Comparison of ENCODE assay signal across 9 cellular contexts in the genomic region with DNA sequence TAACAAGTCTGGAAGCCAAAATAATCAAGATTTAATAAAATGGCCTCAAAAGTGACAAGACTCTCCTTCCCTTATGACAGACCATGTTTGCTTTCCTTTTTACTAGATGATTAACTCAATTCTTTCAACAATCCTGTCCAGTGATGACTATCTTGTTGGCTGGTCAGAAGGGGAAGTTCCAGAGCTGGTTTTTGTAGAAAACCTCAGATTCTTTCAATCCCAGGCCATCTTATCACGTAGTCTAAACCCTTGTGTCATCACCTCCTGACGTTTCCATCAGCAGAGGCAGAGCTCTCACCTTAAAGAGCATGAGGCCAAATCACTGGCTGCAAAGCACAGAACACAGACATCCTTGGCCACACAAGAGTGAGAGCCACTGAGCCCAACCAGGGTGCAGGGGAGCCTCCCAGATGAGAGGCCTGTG.
DNase-seq lines count a peak whose midpoint lies in the region; ATAC-seq, FAIRE-seq and TF ChIP-seq lines count a peak whose summit lies in the region.
"Had no signal": no experiment of that assay in that cellular context is flagged by ENCODE, and none has a peak within 500 bp of the region (broad histone marks: within the 10 kb centered on the region; RNA-seq: fewer than 3 reads in every experiment).

No MANE protein-coding gene starts in this region.

- FAIRE-seq in GM19239 (lab: Jason Lieb, UNC), result peak; percentile 79

- H3K4me3 Mint-ChIP-seq in activated T-helper 1 cell treated with anti-CD3 and anti-CD28 coated beads, Interleukin-12 subunit alpha, Interleukin-12 subunit beta, Interleukin-2, Interleukin-4 antibody, amounts not matched to agents 30 ng/mL and 10 ng/mL and 1 ng/mL, durations not matched to agents 14 hours and 24 hours and 36 hours, result no peak overlapping the region

- intact Hi-C loops in activated T-helper 1 cell treated with anti-CD3 and anti-CD28 coated beads, Interleukin-12 subunit alpha, Interleukin-12 subunit beta, Interleukin-2, Interleukin-4 antibody, amounts not matched to agents 30 ng/mL and 10 ng/mL and 1 ng/mL, durations not matched to agents 14 hours and 24 hours and 36 hours (cut with micrococcal nuclease), result no loop called here
- intact Hi-C loops in lower lobe of right lung (cut with DNase I), result no loop called here

- peaks cover 97% of the 10 kb centered on the region for H3K4me1 Mint-ChIP-seq in activated T-helper 1 cell treated with anti-CD3 and anti-CD28 coated beads, Interleukin-12 subunit alpha, Interleukin-12 subunit beta, Interleukin-2, Interleukin-4 antibody, amounts not matched to agents 30 ng/mL and 10 ng/mL and 1 ng/mL, durations not matched to agents 14 hours and 24 hours and 36 hours (ENCODE audit: low read depth)

- H3K27ac ChIP-seq in BLaER1, result no peak overlapping the region
- peak overlapping the region; percentile 39 for H3K27ac ChIP-seq in lower lobe of right lung

- no peaks in the 10 kb centered on the region for H3K27me3 Mint-ChIP-seq in activated T-helper 1 cell treated with anti-CD3 and anti-CD28 coated beads, Interleukin-12 subunit alpha, Interleukin-12 subunit beta, Interleukin-2, Interleukin-4 antibody, amounts not matched to agents 30 ng/mL and 10 ng/mL and 1 ng/mL, durations not matched to agents 14 hours and 24 hours and 36 hours (ENCODE audit: insufficient read depth)

- H3K9me3 ChIP-seq in BLaER1, result no peaks in the 10 kb centered on the region
- H3K9me3 ChIP-seq in lower lobe of right lung, result no peaks in the 10 kb centered on the region

- no peaks in the 10 kb centered on the region for H3K27me3 ChIP-seq in BLaER1
- no peaks in the 10 kb centered on the region for H3K27me3 ChIP-seq in lower lobe of right lung (ENCODE audit: low read depth)

- TF ChIP-seq CTCF in lower lobe of right lung (IDR thresholded peaks at IDR 0.05), result no peak

- H3K9me3 Mint-ChIP-seq in activated T-helper 1 cell treated with anti-CD3 and anti-CD28 coated beads, Interleukin-12 subunit alpha, Interleukin-12 subunit beta, Interleukin-2, Interleukin-4 antibody, amounts not matched to agents 30 ng/mL and 10 ng/mL and 1 ng/mL, durations not matched to agents 14 hours and 24 hours and 36 hours, result no peaks in the 10 kb centered on the region

- no peak overlapping the region for H3K9ac ChIP-seq in BLaER1

- H3K4me2 ChIP-seq in BLaER1, result peak overlapping the region; percentile 85

- H4K20me1 ChIP-seq in BLaER1, result peaks cover 100% of the 10 kb centered on the region

- no peak for TF ChIP-seq POLR2A in GM18505 (IDR thresholded peaks at IDR 0.05; ENCODE audit: borderline replicate concordance, extremely low read depth, insufficient read depth, insufficient read length)

- H3K4me1 ChIP-seq in BLaER1, result peaks cover 100% of the 10 kb centered on the region
- peaks cover 89% of the 10 kb centered on the region for H3K4me1 ChIP-seq in lower lobe of right lung

- H3K27ac Mint-ChIP-seq in activated T-helper 1 cell treated with anti-CD3 and anti-CD28 coated beads, Interleukin-12 subunit alpha, Interleukin-12 subunit beta, Interleukin-2, Interleukin-4 antibody, amounts not matched to agents 30 ng/mL and 10 ng/mL and 1 ng/mL, durations not matched to agents 14 hours and 24 hours and 36 hours, result peak overlapping the region; percentile 24

- peaks cover 10% of the 10 kb centered on the region for H3K36me3 Mint-ChIP-seq in activated T-helper 1 cell treated with anti-CD3 and anti-CD28 coated beads, Interleukin-12 subunit alpha, Interleukin-12 subunit beta, Interleukin-2, Interleukin-4 antibody, amounts not matched to agents 30 ng/mL and 10 ng/mL and 1 ng/mL, durations not matched to agents 14 hours and 24 hours and 36 hours (ENCODE audit: low read depth)

- no peak overlapping the region for H3K4me3 ChIP-seq in BLaER1
- H3K4me3 ChIP-seq in lower lobe of right lung, result no peak overlapping the region

- H3K36me3 ChIP-seq in BLaER1 (peaks cover 27% of the 10 kb centered on the region), lower lobe of right lung (no peaks in the 10 kb centered on the region)

- ATAC-seq in lower lobe of right lung (no peak), GM18867 (IDR thresholded peaks at IDR 0.05; ENCODE audit: unreplicated experiment) (no peak), GM18505 (IDR thresholded peaks at IDR 0.05; ENCODE audit: unreplicated experiment) (no peak)

- DNase-seq in GM19239 (ENCODE audit: insufficient read length, low spot score), result no peak
- no peak for DNase-seq in activated T-helper 1 cell treated with anti-CD3 and anti-CD28 coated beads, Interleukin-12 subunit alpha, Interleukin-12 subunit beta, Interleukin-2, Interleukin-4 antibody, amounts not matched to agents 30 ng/mL and 10 ng/mL and 1 ng/mL, durations not matched to agents 14 hours and 24 hours and 36 hours (ENCODE audit: low spot score)
- no peak for DNase-seq in lower lobe of right lung
- DNase-seq in NCI-H524 treated with DMSO at 0.1 percent for 48 hours (lab: John Stamatoyannopoulos, UW), result no peak
- DNase-seq in activated CD4-positive, CD25-positive, alpha-beta regulatory T cell (lab: John Stamatoyannopoulos, UW), result no peak
- DNase-seq: stimulated activated CD4-positive, alpha-beta T cell treated with anti-CD3 and anti-CD28 coated beads, Interleukin-4, amount 100 ng/mL, for 1 hour had no signal
